In genomic region chr11:58058276-58059010, GRCh38 we compare ENCODE assay signal across 11 cellular contexts. TPM values are rescaled to one million over a fixed set of nuclear protein-coding genes. Genes with fewer than 3 reads are reported as not detected.
A peak's percentile ranks its signal among the peaks of the same experiment; 100 is the strongest.
DNase-seq lines count a peak whose midpoint lies in the region; ATAC-seq and TF ChIP-seq lines count a peak whose summit lies in the region.
"Had no signal": no experiment of that assay in that cellular context is flagged by ENCODE, and none has a peak within 500 bp of the region (broad histone marks: within the 10 kb centered on the region; RNA-seq: fewer than 3 reads in every experiment).

No MANE protein-coding gene starts in this region.

- H2BK15ac ChIP-seq in H9 (ENCODE audit: low read depth, low read length) = no peak overlapping the region

- BruUV-seq in A673 (replicated peaks; lab: Mats Ljungman, UMichigan) = no TSS peak

- H3K9me3 Mint-ChIP-seq in H9 (peaks cover 0 to 2% of the 10 kb centered on the region in 2 experiments; a peak in 2 of 5 replicates), progenitor cell of endocrine pancreas (ENCODE audit: low read depth) (peaks cover 8% of the 10 kb centered on the region)

- no peak overlapping the region for H4K8ac ChIP-seq in H9 (replicated peaks; ENCODE audit: insufficient read length, low read depth, low read length)

- no peak overlapping the region for H2BK5ac ChIP-seq in H9 (ENCODE audit: insufficient read length, low read length)

- intact Hi-C loops in A673 (cut with micrococcal nuclease; ENCODE audit: unreplicated experiment) = no loop called here

- no peaks in the 10 kb centered on the region for H3K79me2 ChIP-seq in H9 (ENCODE audit: insufficient read depth, low read length)

- H3T11ph ChIP-seq in H9 (ENCODE audit: low read length) = peak overlapping the region; percentile 79

- H3K36me3 ChIP-seq in A673 (ENCODE audit: insufficient read depth, low read length, poor library complexity, severe bottlenecking) = no peaks in the 10 kb centered on the region

- H2BK20ac ChIP-seq in H9 (ENCODE audit: low read depth, low read length, poor library complexity, severe bottlenecking) = no peak overlapping the region

- H3K4ac ChIP-seq in H9 (ENCODE audit: low read depth, low read length) = no peak overlapping the region

- no peak overlapping the region for H3K4me2 ChIP-seq in H9 (ENCODE audit: insufficient read depth, insufficient read length, low read length)

- peak overlapping the region; percentile 94 for H3K18ac ChIP-seq in H9 (ENCODE audit: insufficient read length, low read depth, low read length)

- H4K20me1 ChIP-seq in H9 (ENCODE audit: control insufficient read depth, insufficient read depth, insufficient read length) = no peaks in the 10 kb centered on the region

- H2AK5ac ChIP-seq in H9 (ENCODE audit: insufficient read length, low read length) = no peak overlapping the region

- POLR2A ChIA-PET in A673 (lab: Charles Lee; ENCODE audit: low non-redundant PET) = no interaction called here

- H3K27ac ChIP-seq in H9 (ENCODE audit: insufficient read length, low read depth, low read length) (no peak overlapping the region), foreskin keratinocyte (peak overlapping the region; percentile 55), A673 (ENCODE audit: low read depth, low read length, poor library complexity, severe bottlenecking) (no peak overlapping the region)

- ATAC-seq in foreskin keratinocyte (no peak), HG02610 (IDR thresholded peaks at IDR 0.05; ENCODE audit: unreplicated experiment) (no peak)
- ATAC-seq: activated CD4-positive, CD25-positive, alpha-beta regulatory T cell treated with anti-CD3 and anti-CD28 coated beads, Interleukin-2, amount 50 U/mL, for 24 hours had no signal

- peak overlapping the region; percentile 73 for H2AFZ ChIP-seq in H9 (ENCODE audit: low read length)

- H3K4me3 Mint-ChIP-seq in H9 = no peak overlapping the region
- H3K4me3 Mint-ChIP-seq in progenitor cell of endocrine pancreas (ENCODE audit: low read depth) = no peak overlapping the region

- no peak overlapping the region for H3K9ac ChIP-seq in H9 (ENCODE audit: extremely low read depth, insufficient read length, low read length)

- no peaks in the 10 kb centered on the region for H3K79me1 ChIP-seq in H9 (ENCODE audit: insufficient read depth, low read depth, low read length, poor library complexity, severe bottlenecking)

- CTCF ChIA-PET in A673 (lab: Charles Lee) = no interaction called here

- peaks cover 40 to 41% of the 10 kb centered on the region in 2 experiments for H3K4me1 Mint-ChIP-seq in H9
- H3K4me1 Mint-ChIP-seq in progenitor cell of endocrine pancreas (ENCODE audit: low read depth) = peaks cover 32% of the 10 kb centered on the region

- H3K23me2 ChIP-seq in H9 (ENCODE audit: insufficient read length, low read depth, low read length, poor library complexity, severe bottlenecking) = no peaks in the 10 kb centered on the region

- no peak overlapping the region for H3K56ac ChIP-seq in H9 (ENCODE audit: insufficient read length, low read depth, low read length)

- H3K27ac Mint-ChIP-seq in H9 (peak overlapping the region; percentile 86 to 96 (median 86); a peak in 5 of 7 replicates), progenitor cell of endocrine pancreas (peak overlapping the region; percentile 97)

- H3K36me3 Mint-ChIP-seq in H9 (ENCODE audit: insufficient read depth in 1 of 3, low read depth in 3 of 3) (no peaks in the 10 kb centered on the region), progenitor cell of endocrine pancreas (ENCODE audit: insufficient read depth) (peaks cover 1% of the 10 kb centered on the region)

- H3K4me1 ChIP-seq in H9 (ENCODE audit: insufficient read depth, low read length) = peaks cover 21% of the 10 kb centered on the region
- H3K4me1 ChIP-seq in foreskin keratinocyte = peaks cover 30% of the 10 kb centered on the region
- H3K4me1 ChIP-seq in A673 (ENCODE audit: insufficient read depth, low read length, poor library complexity, severe bottlenecking) = no peaks in the 10 kb centered on the region

- no peak overlapping the region for H4K91ac ChIP-seq in H9 (ENCODE audit: insufficient read length, low read depth, low read length)

- H3K27me3 Mint-ChIP-seq in H9 (ENCODE audit: low read depth) = no peaks in the 10 kb centered on the region
- H3K27me3 Mint-ChIP-seq in progenitor cell of endocrine pancreas = no peaks in the 10 kb centered on the region

- no peaks in the 10 kb centered on the region for H3K27me3 ChIP-seq in H9 (ENCODE audit: insufficient read depth, low read length)
- no peaks in the 10 kb centered on the region for H3K27me3 ChIP-seq in foreskin keratinocyte
- H3K27me3 ChIP-seq in A673 (replicated peaks; ENCODE audit: insufficient read depth, low read depth, low read length, poor library complexity) = no peaks in the 10 kb centered on the region

- DNase-seq in H9 (no peak), NCI-H748 (lab: John Stamatoyannopoulos, UW; ENCODE audit: unreplicated experiment) (peak; percentile 96), foreskin keratinocyte (peak in 1 of 2 donors; percentile 43), progenitor cell of endocrine pancreas (ENCODE audit: low spot score, unreplicated experiment) (no peak), A673 (ENCODE audit: low spot score) (no peak), GOT3 (lab: John Stamatoyannopoulos, UW) (no peak)
- no peak for DNase-seq in stimulated activated CD4-positive, alpha-beta T cell treated with anti-CD3 and anti-CD28 coated beads, Interleukin-2, amount 100 ng/mL, for 24 hours
- DNase-seq: hypothalamus had no signal

- peak overlapping the region; percentile 50 for H4K5ac ChIP-seq in H9 (ENCODE audit: insufficient read length, low read depth, low read length)

- H3K4me3 ChIP-seq in A673 (ENCODE audit: low read depth, low read length, poor library complexity, severe bottlenecking) = no peak overlapping the region

- H2BK120ac ChIP-seq in H9 (ENCODE audit: low read depth, low read length, poor library complexity, severe bottlenecking) = peak overlapping the region; percentile 38

- H3K9me3 ChIP-seq in H9 (ENCODE audit: control insufficient read depth, low read depth, low read length) = no peaks in the 10 kb centered on the region
- H3K9me3 ChIP-seq in A673 (ENCODE audit: low read depth, low read length, poor library complexity, severe bottlenecking) = no peaks in the 10 kb centered on the region

- H3K23ac ChIP-seq in H9 (ENCODE audit: insufficient read length, low read depth, low read length) = no peak overlapping the region

- TF ChIP-seq CTCF in H9 (conservative IDR thresholded peaks at IDR 0.05) = no peak
- no peak for TF ChIP-seq CTCF in foreskin keratinocyte (conservative IDR thresholded peaks at IDR 0.05)
- TF ChIP-seq CTCF in progenitor cell of endocrine pancreas (IDR thresholded peaks at IDR 0.05; ENCODE audit: unreplicated experiment) = no peak
- TF ChIP-seq CTCF in A673 (conservative IDR thresholded peaks at IDR 0.05; ENCODE audit: low read depth, low read length) = no peak

- WGBS in H9 (ENCODE audit: extremely low coverage, insufficient read length, low lambda C conversion rate) = no CpG with 5 or more reads among the region's 13 CpGs

- peak overlapping the region; percentile 84 for H3K14ac ChIP-seq in H9 (ENCODE audit: insufficient read depth, low read length)

- peak overlapping the region; percentile 98 for H2BK12ac ChIP-seq in H9 (ENCODE audit: insufficient read length, low read depth, low read length)

RNA-seq across cellular contexts. Expression of gene OR6Q1, which starts 27.7 kb away (rescaled TPM):
- total RNA-seq in H9 (2021) (not detected in 2 replicates), foreskin keratinocyte (not detected in 2 replicates), progenitor cell of endocrine pancreas (not detected in 2 replicates), A673 (2021) (not detected in 2 replicates)
- polyA plus RNA-seq in foreskin keratinocyte = not detected in 2 replicates
- total RNA-seq: NCI-H460 had no signal

RNA-seq across cellular contexts. Expression of gene OR9Q1, which starts 34.8 kb away (rescaled TPM):
- not detected in 2 replicates for total RNA-seq in H9 (2021)
- not detected in 2 replicates for total RNA-seq in foreskin keratinocyte
- polyA plus RNA-seq in foreskin keratinocyte = not detected in 2 replicates
- not detected in 2 replicates for total RNA-seq in progenitor cell of endocrine pancreas
- not detected in 2 replicates for total RNA-seq in A673 (2021)
- total RNA-seq: NCI-H460 had no signal
